9 cellular contexts compared by ENCODE assay signal in genomic region chr10:70272925-70273316, GRCh38. TPM values are rescaled to one million over a fixed set of nuclear protein-coding genes. Genes with fewer than 3 reads are reported as not detected.
DNase-seq lines count a peak whose midpoint lies in the region; ATAC-seq, FAIRE-seq and TF ChIP-seq lines count a peak whose summit lies in the region.
"Had no signal": no experiment of that assay in that cellular context is flagged by ENCODE, and none has a peak within 500 bp of the region (broad histone marks: within the 10 kb centered on the region; RNA-seq: fewer than 3 reads in every experiment).

No MANE protein-coding gene starts in this region.

- no peaks in the 10 kb centered on the region; the same call in 1 of the 2 replicates for H3K27me3 ChIP-seq in Caco-2 (replicated peaks; ENCODE audit: control insufficient read depth, insufficient read depth, low read length)
- no peaks in the 10 kb centered on the region for H3K27me3 ChIP-seq in brain microvascular endothelial cell (replicated peaks)

- H3K4me1 ChIP-seq in Caco-2, result no peaks in the 10 kb centered on the region; the same call in 1 of the 2 replicates

- peak; percentile 42 to 87 for ATAC-seq in naive thymus-derived CD8-positive, alpha-beta T cell

- no peaks in the 10 kb centered on the region for H3K9me3 Mint-ChIP-seq in Caco-2 (ENCODE audit: unreplicated experiment)
- H3K9me3 Mint-ChIP-seq in naive thymus-derived CD8-positive, alpha-beta T cell, result no peaks in the 10 kb centered on the region

- no peaks in the 10 kb centered on the region for H3K27me3 Mint-ChIP-seq in Caco-2 (ENCODE audit: insufficient read depth, unreplicated experiment)
- no peaks in the 10 kb centered on the region for H3K27me3 Mint-ChIP-seq in naive thymus-derived CD8-positive, alpha-beta T cell

- H3K27ac ChIP-seq in brain microvascular endothelial cell, result no peak overlapping the region

- H3K27ac Mint-ChIP-seq in Caco-2 (ENCODE audit: unreplicated experiment), result no peak overlapping the region
- peak overlapping the region in 2 of 10 donors; percentile 37 to 41 for H3K27ac Mint-ChIP-seq in naive thymus-derived CD8-positive, alpha-beta T cell

- no peak overlapping the region for H3K4me3 Mint-ChIP-seq in Caco-2 (ENCODE audit: unreplicated experiment)
- H3K4me3 Mint-ChIP-seq in naive thymus-derived CD8-positive, alpha-beta T cell, result peak overlapping the region in 4 of 10 donors; percentile 12 to 48 (median 35)

- peak; percentile 50 to 68 for TF ChIP-seq CTCF in Caco-2 (IDR thresholded peaks at IDR 0.05; ENCODE audit: insufficient read depth in 1 of 2, low read depth in 1 of 2, low read length in 1 of 2, severe bottlenecking in 1 of 2, unreplicated experiment in 1 of 2)
- TF ChIP-seq CTCF in brain microvascular endothelial cell (IDR thresholded peaks at IDR 0.05; ENCODE audit: low read depth, low read length, missing control alignments), result peak; percentile 30

- no peak for DNase-seq in Caco-2
- peak; percentile 31 for DNase-seq in GM19239 (ENCODE audit: insufficient read length, low spot score)
- no peak for DNase-seq in brain microvascular endothelial cell
- DNase-seq in naive thymus-derived CD8-positive, alpha-beta T cell, result peak in 3 of 10 donors; percentile 22 to 37 (median 36)
- DNase-seq in kidney glomerular epithelial cell (lab: John Stamatoyannopoulos, UW), result no peak
- no peak for DNase-seq in SIG-M5 treated with dmso at 0.1 percent for 504 hours (lab: John Stamatoyannopoulos, UW; ENCODE audit: unreplicated experiment)
- no peak for DNase-seq in NCI-H446 (lab: John Stamatoyannopoulos, UW)

- H3K36me3 Mint-ChIP-seq in Caco-2 (ENCODE audit: insufficient read depth, unreplicated experiment), result no peaks in the 10 kb centered on the region
- no peaks in the 10 kb centered on the region for H3K36me3 Mint-ChIP-seq in naive thymus-derived CD8-positive, alpha-beta T cell

- in situ Hi-C loops in brain microvascular endothelial cell (cut with HindIII; ENCODE audit: low pct_ligation_motif_present, low sequenced_read_pairs), result no loop called here

- peak; percentile 87 for FAIRE-seq in GM19239 (lab: Jason Lieb, UNC)

- POLR2A ChIA-PET in Caco-2 (lab: Charles Lee), result no interaction called here
- POLR2A ChIA-PET in naive thymus-derived CD8-positive, alpha-beta T cell (lab: Charles Lee), result interaction anchor here (0.6 kb wide), 1 partner anchor 138 kb away, joined by 3 read pairs; no protein-coding TSS in a partner anchor

- no peak for TF ChIP-seq EP300 in Ishikawa (IDR thresholded peaks at IDR 0.05; ENCODE audit: borderline replicate concordance)

- peaks cover 2% of the 10 kb centered on the region; the same call in 1 of the 2 replicates for H3K9me3 ChIP-seq in Caco-2

- TF ChIP-seq RAD21 in Ishikawa (IDR thresholded peaks at IDR 0.05; ENCODE audit: low read depth), result peak; percentile 37

- no peaks in the 10 kb centered on the region for H3K4me1 Mint-ChIP-seq in Caco-2 (ENCODE audit: low read depth, unreplicated experiment)
- H3K4me1 Mint-ChIP-seq in naive thymus-derived CD8-positive, alpha-beta T cell, result peaks cover 3 to 15% (median 9%) of the 10 kb centered on the region in 4 donors

- CTCF ChIA-PET in Caco-2 (lab: Charles Lee), result interaction anchor here (0.5 to 1.9 kb wide), 10 partner anchors 8 to 405 kb away, joined by 3 to 25 read pairs (median 5); partner anchors contain the start of gene EIF4EBP2

- intact Hi-C loops in Caco-2 (cut with micrococcal nuclease; ENCODE audit: unreplicated experiment), result no loop called here

- H3K36me3 ChIP-seq in Caco-2 (ENCODE audit: control insufficient read depth, insufficient read depth, low read length) (no peaks in the 10 kb centered on the region), brain microvascular endothelial cell (replicated peaks) (no peaks in the 10 kb centered on the region)

- BruUV-seq in Caco-2 (replicated peaks; lab: Mats Ljungman, UMichigan), result no TSS peak

- H3K4me3 ChIP-seq in Caco-2 (ENCODE audit: low read depth, low read length) (no peak overlapping the region), brain microvascular endothelial cell (ENCODE audit: low read depth, low read length) (no peak overlapping the region)

TF ChIP-seq in Ishikawa, 13 proteins besides CTCF, POLR2A, EP300 and RAD21:
- TF ChIP-seq TAF1 (IDR thresholded peaks at IDR 0.05; ENCODE audit: low read depth) (no peak), FOXM1 (IDR thresholded peaks at IDR 0.05; ENCODE audit: borderline replicate concordance, low read depth) (no peak), CREB1 (IDR thresholded peaks at IDR 0.05; ENCODE audit: low read depth) (no peak), ZBTB7A (IDR thresholded peaks at IDR 0.05; ENCODE audit: low read depth) (no peak)

RNA-seq across cellular contexts. Expression of gene NPFFR1, which starts 10.9 kb away (rescaled TPM):
- not detected in 2 replicates for total RNA-seq in Caco-2 (2022)
- not detected for total RNA-seq in naive thymus-derived CD8-positive, alpha-beta T cell
- not detected for polyA plus RNA-seq in naive thymus-derived CD8-positive, alpha-beta T cell
- total RNA-seq: T-helper 1 cell treated with Interleukin-12 subunit alpha and Interleukin-12 subunit beta and Interleukin-4 antibody, amounts not matched to agents 30 ng/mL and 1 ng/mL, for 36 hours had no signal

RNA-seq across cellular contexts. Expression of gene PPA1, which starts 39.7 kb away (rescaled TPM):
- 350 and 353 TPM in 2 replicates for total RNA-seq in Caco-2 (2022)
- total RNA-seq in naive thymus-derived CD8-positive, alpha-beta T cell, result 10 to 100 TPM; 51.0 to 57.4 TPM
- polyA plus RNA-seq in naive thymus-derived CD8-positive, alpha-beta T cell, result 100 to 1,000 TPM; 137 to 222 (median 154) TPM
